Comparison of ENCODE assay signal across 2 cellular contexts in genomic region chr9:127955294-127956015, GRCh38.
A peak's percentile ranks its signal among the peaks of the same experiment; 100 is the strongest.
TF ChIP-seq lines count a peak whose summit lies in the region.

No MANE protein-coding gene starts in this region.

TF ChIP-seq in A549, 52 proteins besides CTCF, POLR2A, EP300 and RAD21:
- TF ChIP-seq ZNF302 (CRISPR knock-in tag; IDR thresholded peaks at IDR 0.05) (no peak), SREBF2 (IDR thresholded peaks at IDR 0.05) (no peak), HDAC2 (IDR thresholded peaks at IDR 0.05) (no peak), FOSL2 (IDR thresholded peaks at IDR 0.05) (peak; percentile 95), FOSL2 (CRISPR knock-in tag; IDR thresholded peaks at IDR 0.05) (peak; percentile 99), PBX3 (IDR thresholded peaks at IDR 0.05) (0 out of 2 replicates have a peak, but pooled peaks have one; percentile 58), RARB (CRISPR knock-in tag; IDR thresholded peaks at IDR 0.05) (no peak), ZFP36 (IDR thresholded peaks at IDR 0.05; ENCODE audit: borderline replicate concordance, partially characterized antibody) (no peak), JUNB (IDR thresholded peaks at IDR 0.05) (peak; percentile 75), JUN (IDR thresholded peaks at IDR 0.05) (peak; percentile 52 to 59; a peak in 1 of 5 replicates), RCOR1 (IDR thresholded peaks at IDR 0.05; ENCODE audit: low read depth, low read length) (peak; percentile 78; the same call in 1 of the 2 replicates), RNF2 (IDR thresholded peaks at IDR 0.05; ENCODE audit: borderline replicate concordance, low read depth) (no peak), NPAS2 (CRISPR knock-in tag; IDR thresholded peaks at IDR 0.05; ENCODE audit: borderline replicate concordance) (no peak), FOXS1 (CRISPR knock-in tag; IDR thresholded peaks at IDR 0.05) (no peak), CBX2 (IDR thresholded peaks at IDR 0.05; ENCODE audit: borderline replicate concordance, low read depth) (no peak), ATOH8 (CRISPR knock-in tag; IDR thresholded peaks at IDR 0.05; ENCODE audit: low read depth) (0 out of 2 replicates have a peak, but pooled peaks have one; percentile 15), MYC (IDR thresholded peaks at IDR 0.05; ENCODE audit: borderline replicate concordance, low read length) (peak; percentile 70; the same call in 1 of the 2 replicates), USF2 (IDR thresholded peaks at IDR 0.05) (no peak), GATA3 (IDR thresholded peaks at IDR 0.05; ENCODE audit: borderline replicate concordance) (peak; percentile 69), ESRRA (IDR thresholded peaks at IDR 0.05; ENCODE audit: borderline replicate concordance, low read length) (peak; percentile 91), EHMT2 (IDR thresholded peaks at IDR 0.05; ENCODE audit: low read depth) (no peak), BHLHE40 (IDR thresholded peaks at IDR 0.05; ENCODE audit: low read depth, low read length) (peak; percentile 25; the same call in 1 of the 2 replicates), REST (IDR thresholded peaks at IDR 0.05) (no peak), SMC3 (IDR thresholded peaks at IDR 0.05) (peak; percentile 50; the same call in 1 of the 3 replicates), MAX (IDR thresholded peaks at IDR 0.05) (peak; percentile 71), HES2 (IDR thresholded peaks at IDR 0.05) (no peak)

TF ChIP-seq in K562, 482 proteins besides CTCF, POLR2A, EP300 and RAD21 (continues in another document):
- TF ChIP-seq CTBP1 (IDR thresholded peaks at IDR 0.05; ENCODE audit: borderline replicate concordance) (peak; percentile 93), DPF2 (IDR thresholded peaks at IDR 0.05) (peak; percentile 75), ESRRA (IDR thresholded peaks at IDR 0.05; ENCODE audit: borderline replicate concordance, low read depth) (peak; percentile 86), ZNF511 (CRISPR knock-in tag; IDR thresholded peaks at IDR 0.05) (no peak), ZNF408 (CRISPR knock-in tag; IDR thresholded peaks at IDR 0.05; ENCODE audit: low read depth) (no peak), ZNF79 (CRISPR knock-in tag; IDR thresholded peaks at IDR 0.05; ENCODE audit: low read depth) (no peak), JUN (IDR thresholded peaks at IDR 0.05; ENCODE audit: borderline replicate concordance, low read depth, low read length) (peak; percentile 95), JUN (CRISPR knock-in tag; IDR thresholded peaks at IDR 0.05; ENCODE audit: borderline replicate concordance) (no peak), SMARCC2 (IDR thresholded peaks at IDR 0.05; ENCODE audit: low read depth) (peak; percentile 45; the same call in 1 of the 2 replicates), ZNF592 (IDR thresholded peaks at IDR 0.05) (0 out of 2 replicates have a peak, but pooled peaks have one; percentile 34), ZNF655 (CRISPR knock-in tag; IDR thresholded peaks at IDR 0.05) (no peak), ZNF384 (IDR thresholded peaks at IDR 0.05; ENCODE audit: low read depth, low read length) (no peak), RHOXF2B (CRISPR knock-in tag; conservative IDR thresholded peaks at IDR 0.05) (no peak), VEZF1 (CRISPR knock-in tag; IDR thresholded peaks at IDR 0.05) (peak; percentile 52; the same call in 1 of the 2 replicates), MTA3 (IDR thresholded peaks at IDR 0.05; ENCODE audit: borderline replicate concordance) (peak; percentile 28; the same call in 1 of the 2 replicates), STAT5A (IDR thresholded peaks at IDR 0.05; ENCODE audit: borderline replicate concordance, low read length) (no peak), KLF1 (tag; IDR thresholded peaks at IDR 0.05) (no peak), BDP1 (IDR thresholded peaks at IDR 0.05; ENCODE audit: insufficient read depth, insufficient read length) (no peak), TEAD4 (IDR thresholded peaks at IDR 0.05; ENCODE audit: low read length) (0 out of 2 replicates have a peak, but pooled peaks have one; percentile 25), TEAD4 (CRISPR knock-in tag; IDR thresholded peaks at IDR 0.05; ENCODE audit: borderline replicate concordance) (no peak), MAZ (CRISPR knock-in tag; conservative IDR thresholded peaks at IDR 0.05 in 1 of 2, IDR thresholded peaks at IDR 0.05 in 1 of 2) (peak in 1 of 2 experiments; percentile 61; a peak in 2 of 4 replicates), SMARCE1 (IDR thresholded peaks at IDR 0.05) (peak; percentile 83), PCBP1 (IDR thresholded peaks at IDR 0.05; ENCODE audit: low read depth, low read length, poor library complexity, severe bottlenecking) (no peak), MAX (CRISPR knock-in tag; IDR thresholded peaks at IDR 0.05) (peak; percentile 10; the same call in 1 of the 2 replicates), FOXA1 (IDR thresholded peaks at IDR 0.05; ENCODE audit: borderline replicate concordance) (0 out of 2 replicates have a peak, but pooled peaks have one; percentile 30), TCFL5 (CRISPR knock-in tag; conservative IDR thresholded peaks at IDR 0.05) (no peak), SMAD4 (CRISPR knock-in tag; conservative IDR thresholded peaks at IDR 0.05) (0 out of 2 replicates have a peak, but pooled peaks have one; percentile 17), ZNF263 (CRISPR knock-in tag; IDR thresholded peaks at IDR 0.05; ENCODE audit: borderline replicate concordance) (peak; percentile 69), ETV6 (IDR thresholded peaks at IDR 0.05; ENCODE audit: borderline replicate concordance in 1 of 2, low read depth in 2 of 2, low read length in 1 of 2) (no peak), ETV6 (CRISPR knock-in tag; IDR thresholded peaks at IDR 0.05; ENCODE audit: borderline replicate concordance) (no peak), ARHGAP35 (IDR thresholded peaks at IDR 0.05; ENCODE audit: partially characterized antibody) (no peak), RCOR1 (IDR thresholded peaks at IDR 0.05; ENCODE audit: borderline replicate concordance in 1 of 2, low read depth in 2 of 2, low read length in 2 of 2) (peak in 1 of 2 experiments; percentile 77; a peak in 1 of 4 replicates), STAG1 (CRISPR knock-in tag; IDR thresholded peaks at IDR 0.05; ENCODE audit: borderline replicate concordance) (no peak), TFAP4 (CRISPR knock-in tag; IDR thresholded peaks at IDR 0.05; ENCODE audit: borderline replicate concordance) (0 out of 2 replicates have a peak, but pooled peaks have one; percentile 32), ARNT (IDR thresholded peaks at IDR 0.05) (no peak), EWSR1 (IDR thresholded peaks at IDR 0.05; ENCODE audit: borderline replicate concordance, low read depth, partially characterized antibody) (no peak), SRSF3 (IDR thresholded peaks at IDR 0.05; ENCODE audit: insufficient read depth, low read length) (no peak), MLLT1 (IDR thresholded peaks at IDR 0.05) (no peak), SMC3 (conservative IDR thresholded peaks at IDR 0.05; ENCODE audit: insufficient read depth, low read depth, low read length) (peak; percentile 66), DEAF1 (CRISPR knock-in tag; IDR thresholded peaks at IDR 0.05) (0 out of 2 replicates have a peak, but pooled peaks have one; percentile 39), MECOM (CRISPR knock-in tag; IDR thresholded peaks at IDR 0.05) (no peak), MYNN (IDR thresholded peaks at IDR 0.05) (peak; percentile 88), MYNN (CRISPR knock-in tag; IDR thresholded peaks at IDR 0.05) (no peak), POU5F1 (IDR thresholded peaks at IDR 0.05; ENCODE audit: borderline replicate concordance, low read depth, low read length, partially characterized antibody) (no peak), PKNOX1 (IDR thresholded peaks at IDR 0.05) (peak; percentile 62)
